ENCODE assay signal across 1 cellular context in the genomic region with DNA sequence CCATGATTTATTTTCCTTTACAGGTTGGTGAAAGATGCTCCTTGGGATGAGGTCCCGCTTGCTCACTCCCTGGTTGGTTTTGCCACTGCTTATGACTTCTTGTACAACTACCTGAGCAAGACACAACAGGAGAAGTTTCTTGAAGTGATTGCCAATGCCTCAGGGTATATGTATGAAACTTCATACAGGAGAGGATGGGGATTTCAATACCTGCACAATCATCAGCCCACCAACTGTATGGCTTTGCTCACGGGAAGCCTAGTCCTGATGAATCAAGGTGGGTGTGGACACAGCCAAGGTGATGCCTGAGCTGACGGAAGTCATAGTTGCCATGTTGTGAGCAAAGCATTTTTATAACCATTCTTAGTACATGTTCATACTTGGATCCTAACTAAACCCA.
TF ChIP-seq lines count a peak whose summit lies in the region.

No MANE protein-coding gene starts in this region.

TF ChIP-seq in WTC11, 78 proteins besides CTCF, POLR2A, EP300 and RAD21:
- TF ChIP-seq NR1H2 (CRISPR knock-in tag; IDR thresholded peaks at IDR 0.05), result no peak
- no peak for TF ChIP-seq OVOL2 (CRISPR knock-in tag; IDR thresholded peaks at IDR 0.05; ENCODE audit: borderline replicate concordance)
- no peak for TF ChIP-seq PRDM15 (CRISPR knock-in tag; IDR thresholded peaks at IDR 0.05)
- TF ChIP-seq, protein P1, sequence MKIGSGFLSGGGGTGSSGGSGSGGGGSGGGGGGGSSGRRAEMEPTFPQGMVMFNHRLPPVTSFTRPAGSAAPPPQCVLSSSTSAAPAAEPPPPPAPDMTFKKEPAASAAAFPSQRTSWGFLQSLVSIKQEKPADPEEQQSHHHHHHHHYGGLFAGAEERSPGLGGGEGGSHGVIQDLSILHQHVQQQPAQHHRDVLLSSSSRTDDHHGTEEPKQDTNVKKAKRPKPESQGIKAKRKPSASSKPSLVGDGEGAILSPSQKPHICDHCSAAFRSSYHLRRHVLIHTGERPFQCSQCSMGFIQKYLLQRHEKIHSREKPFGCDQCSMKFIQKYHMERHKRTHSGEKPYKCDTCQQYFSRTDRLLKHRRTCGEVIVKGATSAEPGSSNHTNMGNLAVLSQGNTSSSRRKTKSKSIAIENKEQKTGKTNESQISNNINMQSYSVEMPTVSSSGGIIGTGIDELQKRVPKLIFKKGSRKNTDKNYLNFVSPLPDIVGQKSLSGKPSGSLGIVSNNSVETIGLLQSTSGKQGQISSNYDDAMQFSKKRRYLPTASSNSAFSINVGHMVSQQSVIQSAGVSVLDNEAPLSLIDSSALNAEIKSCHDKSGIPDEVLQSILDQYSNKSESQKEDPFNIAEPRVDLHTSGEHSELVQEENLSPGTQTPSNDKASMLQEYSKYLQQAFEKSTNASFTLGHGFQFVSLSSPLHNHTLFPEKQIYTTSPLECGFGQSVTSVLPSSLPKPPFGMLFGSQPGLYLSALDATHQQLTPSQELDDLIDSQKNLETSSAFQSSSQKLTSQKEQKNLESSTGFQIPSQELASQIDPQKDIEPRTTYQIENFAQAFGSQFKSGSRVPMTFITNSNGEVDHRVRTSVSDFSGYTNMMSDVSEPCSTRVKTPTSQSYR (CRISPR knock-in tag; IDR thresholded peaks at IDR 0.05), result no peak
- TF ChIP-seq, protein P2, sequence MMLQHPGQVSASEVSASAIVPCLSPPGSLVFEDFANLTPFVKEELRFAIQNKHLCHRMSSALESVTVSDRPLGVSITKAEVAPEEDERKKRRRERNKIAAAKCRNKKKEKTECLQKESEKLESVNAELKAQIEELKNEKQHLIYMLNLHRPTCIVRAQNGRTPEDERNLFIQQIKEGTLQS (CRISPR knock-in tag; conservative IDR thresholded peaks at IDR 0.05), result no peak
- TF ChIP-seq, protein P3, sequence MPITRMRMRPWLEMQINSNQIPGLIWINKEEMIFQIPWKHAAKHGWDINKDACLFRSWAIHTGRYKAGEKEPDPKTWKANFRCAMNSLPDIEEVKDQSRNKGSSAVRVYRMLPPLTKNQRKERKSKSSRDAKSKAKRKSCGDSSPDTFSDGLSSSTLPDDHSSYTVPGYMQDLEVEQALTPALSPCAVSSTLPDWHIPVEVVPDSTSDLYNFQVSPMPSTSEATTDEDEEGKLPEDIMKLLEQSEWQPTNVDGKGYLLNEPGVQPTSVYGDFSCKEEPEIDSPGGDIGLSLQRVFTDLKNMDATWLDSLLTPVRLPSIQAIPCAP (CRISPR knock-in tag; IDR thresholded peaks at IDR 0.05), result no peak
- TF ChIP-seq SMAD3 (CRISPR knock-in tag; IDR thresholded peaks at IDR 0.05; ENCODE audit: borderline replicate concordance), result no peak
- TF ChIP-seq MLX (CRISPR knock-in tag; IDR thresholded peaks at IDR 0.05), result no peak
- TF ChIP-seq, protein P4, sequence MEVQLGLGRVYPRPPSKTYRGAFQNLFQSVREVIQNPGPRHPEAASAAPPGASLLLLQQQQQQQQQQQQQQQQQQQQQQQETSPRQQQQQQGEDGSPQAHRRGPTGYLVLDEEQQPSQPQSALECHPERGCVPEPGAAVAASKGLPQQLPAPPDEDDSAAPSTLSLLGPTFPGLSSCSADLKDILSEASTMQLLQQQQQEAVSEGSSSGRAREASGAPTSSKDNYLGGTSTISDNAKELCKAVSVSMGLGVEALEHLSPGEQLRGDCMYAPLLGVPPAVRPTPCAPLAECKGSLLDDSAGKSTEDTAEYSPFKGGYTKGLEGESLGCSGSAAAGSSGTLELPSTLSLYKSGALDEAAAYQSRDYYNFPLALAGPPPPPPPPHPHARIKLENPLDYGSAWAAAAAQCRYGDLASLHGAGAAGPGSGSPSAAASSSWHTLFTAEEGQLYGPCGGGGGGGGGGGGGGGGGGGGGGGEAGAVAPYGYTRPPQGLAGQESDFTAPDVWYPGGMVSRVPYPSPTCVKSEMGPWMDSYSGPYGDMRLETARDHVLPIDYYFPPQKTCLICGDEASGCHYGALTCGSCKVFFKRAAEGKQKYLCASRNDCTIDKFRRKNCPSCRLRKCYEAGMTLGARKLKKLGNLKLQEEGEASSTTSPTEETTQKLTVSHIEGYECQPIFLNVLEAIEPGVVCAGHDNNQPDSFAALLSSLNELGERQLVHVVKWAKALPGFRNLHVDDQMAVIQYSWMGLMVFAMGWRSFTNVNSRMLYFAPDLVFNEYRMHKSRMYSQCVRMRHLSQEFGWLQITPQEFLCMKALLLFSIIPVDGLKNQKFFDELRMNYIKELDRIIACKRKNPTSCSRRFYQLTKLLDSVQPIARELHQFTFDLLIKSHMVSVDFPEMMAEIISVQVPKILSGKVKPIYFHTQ (CRISPR knock-in tag; IDR thresholded peaks at IDR 0.05), result no peak
- TF ChIP-seq ATF1 (CRISPR knock-in tag; IDR thresholded peaks at IDR 0.05), result no peak
- TF ChIP-seq ATF2 (CRISPR knock-in tag; IDR thresholded peaks at IDR 0.05; ENCODE audit: borderline replicate concordance, low read depth), result no peak
- no peak for TF ChIP-seq MAX (CRISPR knock-in tag; IDR thresholded peaks at IDR 0.05)
- no peak for TF ChIP-seq ZNF219 (CRISPR knock-in tag; IDR thresholded peaks at IDR 0.05; ENCODE audit: borderline replicate concordance)
- no peak for TF ChIP-seq ELF4 (CRISPR knock-in tag; IDR thresholded peaks at IDR 0.05; ENCODE audit: low read depth)
- no peak for TF ChIP-seq RELA (CRISPR knock-in tag; IDR thresholded peaks at IDR 0.05; ENCODE audit: borderline replicate concordance)
- TF ChIP-seq, protein P5, sequence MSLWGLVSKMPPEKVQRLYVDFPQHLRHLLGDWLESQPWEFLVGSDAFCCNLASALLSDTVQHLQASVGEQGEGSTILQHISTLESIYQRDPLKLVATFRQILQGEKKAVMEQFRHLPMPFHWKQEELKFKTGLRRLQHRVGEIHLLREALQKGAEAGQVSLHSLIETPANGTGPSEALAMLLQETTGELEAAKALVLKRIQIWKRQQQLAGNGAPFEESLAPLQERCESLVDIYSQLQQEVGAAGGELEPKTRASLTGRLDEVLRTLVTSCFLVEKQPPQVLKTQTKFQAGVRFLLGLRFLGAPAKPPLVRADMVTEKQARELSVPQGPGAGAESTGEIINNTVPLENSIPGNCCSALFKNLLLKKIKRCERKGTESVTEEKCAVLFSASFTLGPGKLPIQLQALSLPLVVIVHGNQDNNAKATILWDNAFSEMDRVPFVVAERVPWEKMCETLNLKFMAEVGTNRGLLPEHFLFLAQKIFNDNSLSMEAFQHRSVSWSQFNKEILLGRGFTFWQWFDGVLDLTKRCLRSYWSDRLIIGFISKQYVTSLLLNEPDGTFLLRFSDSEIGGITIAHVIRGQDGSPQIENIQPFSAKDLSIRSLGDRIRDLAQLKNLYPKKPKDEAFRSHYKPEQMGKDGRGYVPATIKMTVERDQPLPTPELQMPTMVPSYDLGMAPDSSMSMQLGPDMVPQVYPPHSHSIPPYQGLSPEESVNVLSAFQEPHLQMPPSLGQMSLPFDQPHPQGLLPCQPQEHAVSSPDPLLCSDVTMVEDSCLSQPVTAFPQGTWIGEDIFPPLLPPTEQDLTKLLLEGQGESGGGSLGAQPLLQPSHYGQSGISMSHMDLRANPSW (CRISPR knock-in tag; conservative IDR thresholded peaks at IDR 0.05; ENCODE audit: low read depth), result no peak
- TF ChIP-seq ZNF532 (CRISPR knock-in tag; IDR thresholded peaks at IDR 0.05; ENCODE audit: borderline replicate concordance), result no peak
